Comparison of ENCODE assay signal across 14 cellular contexts in the genomic region with DNA sequence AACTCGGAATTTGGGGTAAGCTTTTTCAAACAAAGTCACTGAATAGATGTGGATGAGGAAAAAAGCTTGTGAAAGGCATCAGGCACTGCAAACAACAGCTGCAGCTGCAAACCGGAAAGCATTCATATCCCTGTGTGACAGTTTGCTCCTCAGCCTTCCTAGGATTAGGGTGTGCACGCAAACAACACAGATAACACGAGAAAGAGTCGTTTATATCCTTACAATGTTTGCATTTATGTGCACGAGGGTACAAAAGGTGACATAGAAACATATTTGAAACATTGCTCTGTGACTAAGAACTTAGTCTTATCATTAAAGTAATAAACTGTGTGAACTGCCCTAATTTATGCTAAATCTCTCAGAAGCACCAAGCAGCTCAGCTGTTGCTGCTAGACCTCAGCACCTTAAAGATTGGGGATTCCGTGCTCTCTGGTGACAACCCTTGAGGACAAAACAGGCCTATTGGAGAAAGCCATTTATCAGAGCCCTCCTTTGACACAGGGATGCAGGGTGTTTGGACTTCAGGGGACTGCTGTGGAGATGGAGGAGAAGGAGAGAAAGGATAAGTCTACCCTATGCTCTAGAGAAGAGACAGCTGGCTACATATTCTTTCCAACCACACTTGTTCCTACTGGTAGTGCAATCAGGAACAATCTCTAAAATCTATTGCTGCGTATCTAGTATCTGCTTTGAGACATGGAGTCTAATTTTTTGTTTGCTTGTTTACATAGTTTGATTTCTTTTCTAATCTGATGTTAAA.
DNase-seq lines count a peak whose midpoint lies in the region; ATAC-seq and TF ChIP-seq lines count a peak whose summit lies in the region.
"Had no signal": no experiment of that assay in that cellular context is flagged by ENCODE, and none has a peak within 500 bp of the region (broad histone marks: within the 10 kb centered on the region; RNA-seq: fewer than 3 reads in every experiment).

No MANE protein-coding gene starts in this region.

- peaks cover 1 to 3% of the 10 kb centered on the region in 2 donors for H3K9me3 Mint-ChIP-seq in activated T-cell treated with anti-CD3 and anti-CD28 coated beads, Interleukin-2, amount 50 U/mL, for 72 hours
- peaks cover 7% of the 10 kb centered on the region for H3K9me3 Mint-ChIP-seq in activated T-helper 17 cell treated with anti-CD3 and anti-CD28 coated beads, Interleukin-2, amount 50 U/mL, for 72 hours
- H3K9me3 Mint-ChIP-seq: activated CD4-positive, alpha-beta memory T cell treated with anti-CD3 and anti-CD28 coated beads, Interleukin-2, amount 10 ng/mL, durations not matched to agents 7 days and 5 days; stimulated activated naive CD8-positive, alpha-beta T cell treated with anti-CD3 and anti-CD28 coated beads, Interleukin-15, Interleukin-2, amounts not matched to agents 100 ng/mL and 50 ng/mL, for 24 hours had no signal

- no peaks in the 10 kb centered on the region for H3K27me3 ChIP-seq in esophagus squamous epithelium

- no peak for TF ChIP-seq POLR2A in esophagus squamous epithelium (IDR thresholded peaks at IDR 0.05)

- H3K36me3 Mint-ChIP-seq in activated T-cell treated with anti-CD3 and anti-CD28 coated beads, Interleukin-2, amount 50 U/mL, for 72 hours (ENCODE audit: insufficient read depth in 2 of 2) = no peaks in the 10 kb centered on the region
- no peaks in the 10 kb centered on the region for H3K36me3 Mint-ChIP-seq in activated T-helper 17 cell treated with anti-CD3 and anti-CD28 coated beads, Interleukin-2, amount 50 U/mL, for 72 hours (ENCODE audit: low read depth)
- H3K36me3 Mint-ChIP-seq: CD14-positive monocyte had no signal

- TF ChIP-seq CTCF in esophagus squamous epithelium (IDR thresholded peaks at IDR 0.05) = no peak

- no peak overlapping the region for H3K4me3 Mint-ChIP-seq in activated T-cell treated with anti-CD3 and anti-CD28 coated beads, Interleukin-2, amount 50 U/mL, for 72 hours
- H3K4me3 Mint-ChIP-seq in activated T-helper 17 cell treated with anti-CD3 and anti-CD28 coated beads, Interleukin-2, amount 50 U/mL, for 72 hours = no peak overlapping the region
- H3K4me3 Mint-ChIP-seq: activated CD4-positive, alpha-beta memory T cell treated with anti-CD3 and anti-CD28 coated beads, Interleukin-2, amount 10 ng/mL, durations not matched to agents 7 days and 5 days; CD14-positive monocyte; stimulated activated naive CD8-positive, alpha-beta T cell treated with anti-CD3 and anti-CD28 coated beads, Interleukin-15, Interleukin-2, amounts not matched to agents 100 ng/mL and 50 ng/mL, for 24 hours had no signal

- DNase-seq in AG20443 (ENCODE audit: low spot score) = peak; percentile 18
- peak; percentile 55 for DNase-seq in NCI-H1694 treated with DMSO at 0.1 percent for 48 hours (lab: John Stamatoyannopoulos, UW)
- DNase-seq in amniotic epithelial cell (ENCODE audit: low read depth) = peak; percentile 88
- DNase-seq in myocyte (ENCODE audit: low read depth) = peak; percentile 93
- DNase-seq in esophagus squamous epithelium (lab: John Stamatoyannopoulos, UW) = no peak
- no peak for DNase-seq in activated T-cell treated with anti-CD3 and anti-CD28 coated beads, Interleukin-2, amount 50 U/mL, for 72 hours
- DNase-seq: activated CD4-positive, alpha-beta memory T cell treated with anti-CD3 and anti-CD28 coated beads, Interleukin-2, amount 10 ng/mL, durations not matched to agents 7 days and 5 days; amniotic stem cell; mammary epithelial cell had no signal

- no peaks in the 10 kb centered on the region for H3K9me3 ChIP-seq in esophagus squamous epithelium

- H3K4me1 Mint-ChIP-seq in activated T-cell treated with anti-CD3 and anti-CD28 coated beads, Interleukin-2, amount 50 U/mL, for 72 hours (ENCODE audit: low read depth) = no peaks in the 10 kb centered on the region
- H3K4me1 Mint-ChIP-seq in activated T-helper 17 cell treated with anti-CD3 and anti-CD28 coated beads, Interleukin-2, amount 50 U/mL, for 72 hours = no peaks in the 10 kb centered on the region
- H3K4me1 Mint-ChIP-seq: activated CD4-positive, alpha-beta memory T cell treated with anti-CD3 and anti-CD28 coated beads, Interleukin-2, amount 10 ng/mL, durations not matched to agents 7 days and 5 days; CD14-positive monocyte had no signal

- intact Hi-C loops in esophagus squamous epithelium (cut with DNase I) = no loop called here

- no peak overlapping the region for H3K27ac Mint-ChIP-seq in activated T-cell treated with anti-CD3 and anti-CD28 coated beads, Interleukin-2, amount 50 U/mL, for 72 hours
- H3K27ac Mint-ChIP-seq in activated T-helper 17 cell treated with anti-CD3 and anti-CD28 coated beads, Interleukin-2, amount 50 U/mL, for 72 hours = no peak overlapping the region
- H3K27ac Mint-ChIP-seq: activated CD4-positive, alpha-beta memory T cell treated with anti-CD3 and anti-CD28 coated beads, Interleukin-2, amount 10 ng/mL, durations not matched to agents 7 days and 5 days; CD14-positive monocyte; stimulated activated naive CD8-positive, alpha-beta T cell treated with anti-CD3 and anti-CD28 coated beads, Interleukin-15, Interleukin-2, amounts not matched to agents 100 ng/mL and 50 ng/mL, for 24 hours had no signal

- peaks cover 9% of the 10 kb centered on the region for H3K27me3 Mint-ChIP-seq in activated T-cell treated with anti-CD3 and anti-CD28 coated beads, Interleukin-2, amount 50 U/mL, for 72 hours (ENCODE audit: low read depth)
- no peaks in the 10 kb centered on the region for H3K27me3 Mint-ChIP-seq in activated T-helper 17 cell treated with anti-CD3 and anti-CD28 coated beads, Interleukin-2, amount 50 U/mL, for 72 hours
- H3K27me3 Mint-ChIP-seq: activated CD4-positive, alpha-beta memory T cell treated with anti-CD3 and anti-CD28 coated beads, Interleukin-2, amount 10 ng/mL, durations not matched to agents 7 days and 5 days; stimulated activated naive CD8-positive, alpha-beta T cell treated with anti-CD3 and anti-CD28 coated beads, Interleukin-15, Interleukin-2, amounts not matched to agents 100 ng/mL and 50 ng/mL, for 24 hours had no signal

- ATAC-seq in activated T-cell treated with anti-CD3 and anti-CD28 coated beads, Interleukin-2, amount 50 U/mL, for 72 hours (replicated peaks in 1 of 2) = no peak
- no peak for ATAC-seq in activated T-helper 17 cell treated with anti-CD3 and anti-CD28 coated beads, Interleukin-2, amount 50 U/mL, for 72 hours (replicated peaks)
- no peak for ATAC-seq in HG03469 (IDR thresholded peaks at IDR 0.05; ENCODE audit: unreplicated experiment)
- ATAC-seq: GM12878 had no signal

- peaks cover 0 to 14% (median 4%) of the 10 kb centered on the region in 3 donors for H3K4me1 ChIP-seq in esophagus squamous epithelium

- H3K27ac ChIP-seq in esophagus squamous epithelium = no peak overlapping the region

- H3K4me3 ChIP-seq in esophagus squamous epithelium = no peak overlapping the region
- H3K4me3 ChIP-seq: GM12878 had no signal

- H3K36me3 ChIP-seq in esophagus squamous epithelium = no peaks in the 10 kb centered on the region

- WGBS in esophagus squamous epithelium, 2 donors = 41 to 49% methylated on average over 8 of the region's 8 CpGs

Comparison
In these comparisons a context has a peak if more than half of its experiments do, and no peak if none do; other contexts are left out.
1. DNase-seq: peak in AG20443 (single experiment), NCI-H1694 treated with DMSO at 0.1 percent for 48 hours (single experiment), amniotic epithelial cell (single experiment) and myocyte (single experiment); none in esophagus squamous epithelium (single experiment) and activated T-cell treated with anti-CD3 and anti-CD28 coated beads, Interleukin-2, amount 50 U/mL, for 72 hours (0 of 2).